In the genomic region with DNA sequence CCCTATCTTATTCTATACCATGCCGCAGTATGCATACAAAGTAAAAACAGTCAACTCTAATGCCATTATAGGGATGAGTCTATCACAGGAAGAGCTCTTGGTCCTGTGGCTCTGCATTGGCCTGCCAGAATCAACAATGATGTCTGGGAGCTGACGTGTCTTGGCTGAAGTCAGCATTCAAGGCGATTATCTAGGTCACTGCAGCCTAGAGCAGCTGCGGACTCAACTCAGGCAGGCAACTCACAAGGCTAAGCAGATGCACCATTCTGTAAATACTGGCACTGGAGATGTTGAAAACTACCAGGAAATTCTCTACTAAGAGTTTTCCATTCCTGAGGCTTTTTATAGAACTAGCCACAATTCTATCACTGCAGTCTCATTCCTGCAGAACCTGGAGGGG, we compare ENCODE assay signal across 9 cellular contexts. TPM values are rescaled to one million over a fixed set of nuclear protein-coding genes. Genes with fewer than 3 reads are reported as not detected.
A peak's percentile ranks its signal among the peaks of the same experiment; 100 is the strongest.
DNase-seq lines count a peak whose midpoint lies in the region; ATAC-seq, FAIRE-seq and TF ChIP-seq lines count a peak whose summit lies in the region.
"Had no signal": no experiment of that assay in that cellular context is flagged by ENCODE, and none has a peak within 500 bp of the region (broad histone marks: within the 10 kb centered on the region; RNA-seq: fewer than 3 reads in every experiment).

No MANE protein-coding gene starts in this region.

- H3K4me3 ChIP-seq in endodermal cell (ENCODE audit: low read length) (peak overlapping the region; percentile 38), testis (no peak overlapping the region)

- no peaks in the 10 kb centered on the region for H3K9me3 Mint-ChIP-seq in endodermal cell

- no peak for TF ChIP-seq POLR2A in testis (IDR thresholded peaks at IDR 0.05)

- intact Hi-C loops in testis (cut with DNase I; ENCODE audit: low total_unique reads): no loop called here

- no peaks in the 10 kb centered on the region for H3K36me3 ChIP-seq in endodermal cell (ENCODE audit: control insufficient read depth, insufficient read depth, low read length)
- H3K36me3 ChIP-seq in testis (ENCODE audit: low read depth, missing control alignments): no peaks in the 10 kb centered on the region

- TF ChIP-seq CTCF in endodermal cell (conservative IDR thresholded peaks at IDR 0.05): no peak
- TF ChIP-seq CTCF in testis (IDR thresholded peaks at IDR 0.05): no peak

- peak overlapping the region; percentile 6 for H3K4me3 Mint-ChIP-seq in endodermal cell

- no peak for FAIRE-seq in urothelium cell line (lab: Jason Lieb, UNC)

- peak overlapping the region; percentile 61 for H3K9ac ChIP-seq in endodermal cell (ENCODE audit: extremely low read depth, low read length, poor library complexity, severe bottlenecking)

- ATAC-seq in HG02938 (IDR thresholded peaks at IDR 0.05; ENCODE audit: unreplicated experiment): no peak

- no peaks in the 10 kb centered on the region for H3K9me3 ChIP-seq in endodermal cell (ENCODE audit: control insufficient read depth, low read length)
- no peaks in the 10 kb centered on the region for H3K9me3 ChIP-seq in testis

- 35 to 69% methylated on average over 3 to 4 of the region's 4 CpGs for WGBS in endodermal cell (ENCODE audit: insufficient coverage in 1 of 2, insufficient read length in 1 of 2), 2 experiments
- WGBS in testis, 2 donors: 47 to 60% methylated on average over 4 of the region's 4 CpGs

- peak overlapping the region; percentile 18 for H3K27ac ChIP-seq in endodermal cell (ENCODE audit: low read depth, low read length)
- peak overlapping the region; percentile 41 to 77 for H3K27ac ChIP-seq in testis

- H3K36me3 Mint-ChIP-seq in endodermal cell (ENCODE audit: low read depth): peaks cover 3% of the 10 kb centered on the region

- H3K4me1 Mint-ChIP-seq in endodermal cell: peaks cover 39% of the 10 kb centered on the region

- peak; percentile 46 for DNase-seq in NCI-H446 treated with DMSO at 0.1 percent for 48 hours (lab: John Stamatoyannopoulos, UW)
- DNase-seq in endodermal cell: peak; percentile 85
- peak; percentile 46 for DNase-seq in medulla oblongata (ENCODE audit: extremely low spot score)
- peak; percentile 88 for DNase-seq in testis
- no peak for DNase-seq in urothelium cell line (ENCODE audit: low spot score)
- DNase-seq in HUDEP-2 (lab: John Stamatoyannopoulos, UW; ENCODE audit: unreplicated experiment in 76 of 76): no peak
- DNase-seq in NCI-H748 (lab: John Stamatoyannopoulos, UW; ENCODE audit: unreplicated experiment): no peak
- DNase-seq: activated CD4-positive, alpha-beta T cell treated with anti-CD3 and anti-CD28 coated beads for 4 hours had no signal

- peaks cover 33% of the 10 kb centered on the region for H3K4me1 ChIP-seq in endodermal cell (ENCODE audit: control insufficient read depth, insufficient read depth, low read length)
- peaks cover 26% of the 10 kb centered on the region for H3K4me1 ChIP-seq in testis

- H3K27me3 Mint-ChIP-seq in endodermal cell (ENCODE audit: insufficient read depth): no peaks in the 10 kb centered on the region

- peak overlapping the region; percentile 94 for H3K27ac Mint-ChIP-seq in endodermal cell

- no peaks in the 10 kb centered on the region for H3K27me3 ChIP-seq in endodermal cell (ENCODE audit: control insufficient read depth, insufficient read depth, low read length, poor library complexity, severe bottlenecking)
- H3K27me3 ChIP-seq in testis: no peaks in the 10 kb centered on the region

RNA-seq across cellular contexts. Expression of gene SPATA9, which starts 13.3 kb away (rescaled TPM):
- 1 to 10 TPM in 1 of 2 donors, under 1 TPM in 1; 0.70 to 2.0 TPM for total RNA-seq in endodermal cell
- polyA plus RNA-seq in endodermal cell (2013, experiment 1 of 2): 0.36 TPM
- polyA plus RNA-seq in endodermal cell (2013, experiment 2 of 2): 0.33 TPM
- 10 to 100 TPM in 1 of 2 donors, 1 to 10 TPM in 1; 7.4 to 21.2 TPM for total RNA-seq in testis
- polyA plus RNA-seq in testis (ENCODE audit: insufficient read depth, low read depth, low replicate concordance): 36.9 TPM

RNA-seq across cellular contexts. Expression of gene RFESD, which starts 23.0 kb away (rescaled TPM):
- total RNA-seq in endodermal cell (10 to 100 TPM in 1 of 2 donors, 1 to 10 TPM in 1; 7.1 to 13.7 TPM), testis (10 to 100 TPM; 11.8 to 12.8 TPM)
- polyA plus RNA-seq in endodermal cell (2013, experiment 1 of 2): 4.4 TPM
- polyA plus RNA-seq in endodermal cell (2013, experiment 2 of 2): 3.1 TPM
- polyA plus RNA-seq in testis (ENCODE audit: insufficient read depth, low read depth, low replicate concordance): 25.1 TPM

RNA-seq across cellular contexts. Expression of gene GPR150, which starts 49.7 kb away (rescaled TPM):
- total RNA-seq in endodermal cell (under 1 TPM; 0.13 to 0.22 TPM), testis (under 1 TPM; 0.87 to 0.99 TPM)
- polyA plus RNA-seq in endodermal cell (2013, experiment 1 of 2): not detected
- polyA plus RNA-seq in endodermal cell (2013, experiment 2 of 2): 0.12 TPM
- polyA plus RNA-seq in testis (ENCODE audit: insufficient read depth, low read depth, low replicate concordance): 0.45 TPM

Comparison
In these comparisons a context has a peak if more than half of its experiments do, and no peak if none do; other contexts are left out.
1. DNase-seq: peak in NCI-H446 treated with DMSO at 0.1 percent for 48 hours (single experiment), endodermal cell (single experiment), medulla oblongata (single experiment) and testis (single experiment); none in urothelium cell line (single experiment), HUDEP-2 (0 of 76) and NCI-H748 (single experiment).